In the genomic region with DNA sequence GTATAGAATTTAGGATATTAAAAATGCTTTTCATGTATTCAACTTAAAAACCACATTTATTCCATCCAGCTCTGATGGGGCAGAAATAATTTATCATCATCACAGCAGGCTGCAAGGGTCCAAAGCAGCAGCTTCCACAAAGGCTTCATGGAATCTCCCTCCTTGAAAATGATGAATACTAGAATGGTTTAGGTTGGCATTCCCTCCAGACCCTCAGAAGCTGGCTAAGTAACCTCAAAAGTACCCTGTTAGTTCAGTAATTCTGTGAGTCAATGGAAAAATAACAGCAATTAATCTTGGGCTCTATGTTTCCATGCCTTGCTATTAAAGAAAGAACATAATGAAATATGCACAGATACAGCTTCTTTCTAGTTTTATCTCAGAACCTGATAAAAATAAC, we compare ENCODE assay signal across 19 cellular contexts.
DNase-seq lines count a peak whose midpoint lies in the region; ATAC-seq, FAIRE-seq and TF ChIP-seq lines count a peak whose summit lies in the region.
"Had no signal": no experiment of that assay in that cellular context is flagged by ENCODE, and none has a peak within 500 bp of the region (broad histone marks: within the 10 kb centered on the region; RNA-seq: fewer than 3 reads in every experiment).

No MANE protein-coding gene starts in this region.

- peak overlapping the region; percentile 92 for H3K27ac Mint-ChIP-seq in activated T-cell treated with anti-CD3 and anti-CD28 coated beads, Interleukin-2, amount 50 U/mL, for 72 hours
- H3K27ac Mint-ChIP-seq: T-helper 1 cell treated with Interleukin-12 subunit alpha and Interleukin-12 subunit beta and Interleukin-4 antibody, amounts not matched to agents 30 μg/mL and 1 μg/mL, for 36 hours had no signal

- no peak overlapping the region for H2AFZ ChIP-seq in MM.1S (ENCODE audit: low read length)

- ATAC-seq in activated T-cell treated with anti-CD3 and anti-CD28 coated beads, Interleukin-2, amount 50 U/mL, for 72 hours (replicated peaks in 1 of 2), result no peak
- no peak for ATAC-seq in HG02852 (IDR thresholded peaks at IDR 0.05; ENCODE audit: unreplicated experiment)

- H3K36me3 Mint-ChIP-seq in activated T-cell treated with anti-CD3 and anti-CD28 coated beads, Interleukin-2, amount 50 U/mL, for 72 hours (ENCODE audit: insufficient read depth in 2 of 2), result peaks cover 6 to 25% of the 10 kb centered on the region in 2 donors

- no peaks in the 10 kb centered on the region for H3K36me3 ChIP-seq in MM.1S (replicated peaks; ENCODE audit: insufficient read depth, low read length)
- H3K36me3 ChIP-seq: BE2C, SJCRH30 had no signal

- H3K9me3 ChIP-seq in MM.1S (replicated peaks; ENCODE audit: insufficient read depth, low read length), result no peaks in the 10 kb centered on the region
- H3K9me3 ChIP-seq: BE2C, HAP-1, SJCRH30 had no signal

- H3K79me2 ChIP-seq in MM.1S (ENCODE audit: low read length), result peaks cover 44% of the 10 kb centered on the region

- no peak for TF ChIP-seq CTCF in MM.1S (IDR thresholded peaks at IDR 0.05; ENCODE audit: low read length)

- peaks cover 22% of the 10 kb centered on the region for H3K27me3 Mint-ChIP-seq in activated T-cell treated with anti-CD3 and anti-CD28 coated beads, Interleukin-2, amount 50 U/mL, for 72 hours (ENCODE audit: low read depth)

- peaks cover 26% of the 10 kb centered on the region for H3F3A ChIP-seq in MM.1S (ENCODE audit: insufficient read depth, low read length)

- H3K4me1 ChIP-seq in MM.1S (ENCODE audit: low read length), result peaks cover 32% of the 10 kb centered on the region
- H3K4me1 ChIP-seq: BE2C, SJCRH30 had no signal

- H3K9me2 ChIP-seq in MM.1S (replicated peaks; ENCODE audit: insufficient read depth, low read length), result no peaks in the 10 kb centered on the region

- no peak for DNase-seq in activated T-cell treated with anti-CD3 and anti-CD28 coated beads, Interleukin-2, amount 50 U/mL, for 72 hours
- no peak for DNase-seq in activated T-cell treated with anti-CD3 and anti-CD28 coated beads, Interleukin-2, amount 50 U/mL, for 1 hour
- DNase-seq in MM.1S (no peak), astrocyte of the hippocampus (ENCODE audit: low read depth, low spot score) (peak; percentile 48), NOMO-1 treated with dmso at 0.1 percent for 144 hours (lab: John Stamatoyannopoulos, UW; ENCODE audit: unreplicated experiment) (no peak), GM19239 (ENCODE audit: insufficient read length, low spot score) (no peak)
- DNase-seq: BE2C, MV-4-11, NCI-H1105 treated with DMSO at 0.1 percent for 48 hours, NCI-H2081, NCI-H2171, NCI-H446, NCI-H526, SJCRH30 had no signal

- 0 out of 2 replicates have a peak overlapping the region, but pooled peaks have one; percentile 12 for H3K4me3 ChIP-seq in MM.1S (ENCODE audit: low read length)
- H3K4me3 ChIP-seq: HAP-1, SJCRH30 had no signal

- peak overlapping the region; percentile 44; the same call in 1 of the 2 replicates for H3K27ac ChIP-seq in MM.1S (ENCODE audit: low read length)
- H3K27ac ChIP-seq: SJCRH30 had no signal

- H3K4me2 ChIP-seq in MM.1S (ENCODE audit: low read depth, low read length), result peak overlapping the region; percentile 59; the same call in 1 of the 2 replicates

- H4K20me1 ChIP-seq in MM.1S (ENCODE audit: insufficient read depth, low read length), result no peaks in the 10 kb centered on the region

- no peak overlapping the region for H3K4me3 Mint-ChIP-seq in activated T-cell treated with anti-CD3 and anti-CD28 coated beads, Interleukin-2, amount 50 U/mL, for 72 hours
- H3K4me3 Mint-ChIP-seq: T-helper 1 cell treated with Interleukin-12 subunit alpha and Interleukin-12 subunit beta and Interleukin-4 antibody, amounts not matched to agents 30 μg/mL and 1 μg/mL, for 36 hours had no signal

- H3K27me3 ChIP-seq in MM.1S (replicated peaks; ENCODE audit: insufficient read depth, low read length), result no peaks in the 10 kb centered on the region
- H3K27me3 ChIP-seq: BE2C, SJCRH30 had no signal

- H3K9ac ChIP-seq in MM.1S (ENCODE audit: low read length), result no peak overlapping the region

- H3K4me1 Mint-ChIP-seq in activated T-cell treated with anti-CD3 and anti-CD28 coated beads, Interleukin-2, amount 50 U/mL, for 72 hours (ENCODE audit: low read depth), result peaks cover 73% of the 10 kb centered on the region

- no peak for FAIRE-seq in GM19239 (lab: Jason Lieb, UNC)
- FAIRE-seq: A204.1, HTR-8/SVneo had no signal

- H3K9me3 Mint-ChIP-seq in activated T-cell treated with anti-CD3 and anti-CD28 coated beads, Interleukin-2, amount 50 U/mL, for 72 hours, result no peaks in the 10 kb centered on the region
- H3K9me3 Mint-ChIP-seq: T-helper 1 cell treated with Interleukin-12 subunit alpha and Interleukin-12 subunit beta and Interleukin-4 antibody, amounts not matched to agents 30 μg/mL and 1 μg/mL, for 36 hours had no signal
